ENCODE assay signal across 15 cellular contexts in genomic region chr12:100567945-100568344, GRCh38. TPM values are rescaled to one million over a fixed set of nuclear protein-coding genes. Genes with fewer than 3 reads are reported as not detected.
DNase-seq lines count a peak whose midpoint lies in the region; ATAC-seq and FAIRE-seq lines count a peak whose summit lies in the region.
"Had no signal": no experiment of that assay in that cellular context is flagged by ENCODE, and none has a peak within 500 bp of the region (broad histone marks: within the 10 kb centered on the region; RNA-seq: fewer than 3 reads in every experiment).

No MANE protein-coding gene starts in this region.

- H3K4ac ChIP-seq in mesenchymal stem cell (ENCODE audit: low read depth in 1 of 2, low read length in 2 of 2): no peak overlapping the region

- no peak overlapping the region for H3K27ac ChIP-seq in mesenchymal stem cell (ENCODE audit: low read length, poor library complexity, severe bottlenecking)
- H3K27ac ChIP-seq: cardiac muscle cell, parathyroid adenoma had no signal

- H3K36me3 ChIP-seq in mesenchymal stem cell (ENCODE audit: control insufficient read depth in 1 of 2, insufficient read depth in 2 of 2, low read depth in 1 of 2, low read length in 2 of 2): no peaks in the 10 kb centered on the region
- H3K36me3 ChIP-seq: cardiac muscle cell had no signal

- FAIRE-seq in frontal cortex (lab: Jason Lieb, UNC): no peak

- H3K4me2 ChIP-seq in mesenchymal stem cell (ENCODE audit: low read length, poor library complexity, severe bottlenecking): peak overlapping the region; percentile 22

- DNase-seq in NOMO-1 treated with DMSO at 0.1 percent for 48 hours (lab: John Stamatoyannopoulos, UW; ENCODE audit: unreplicated experiment) (peak; percentile 44), NOMO-1 treated with dmso at 0.1 percent for 144 hours (lab: John Stamatoyannopoulos, UW; ENCODE audit: unreplicated experiment) (no peak), mesenchymal stem cell (no peak), ACHN (no peak), NCI-H526 treated with DMSO at 0.1 percent for 48 hours (lab: John Stamatoyannopoulos, UW) (no peak), frontal cortex (ENCODE audit: low spot score in 2 of 2) (no peak)
- DNase-seq: 8988T; activated CD8-positive, alpha-beta memory T cell treated with anti-CD3 and anti-CD28 coated beads, Interleukin-2, amount 10 ng/mL, durations not matched to agents 7 days and 5 days; activated naive CD4-positive, alpha-beta T cell treated with anti-CD3 and anti-CD28 coated beads, Interleukin-2, amount 50 U/mL, for 16 hours; CD8-positive, alpha-beta memory T cell; endodermal cell had no signal

- no peak overlapping the region for H2BK120ac ChIP-seq in mesenchymal stem cell (ENCODE audit: low read depth, low read length)

- H3K4me1 ChIP-seq in mesenchymal stem cell (ENCODE audit: control insufficient read depth, insufficient read depth, low read depth, low read length): no peaks in the 10 kb centered on the region
- H3K4me1 ChIP-seq: parathyroid adenoma had no signal

- H2AFZ ChIP-seq in mesenchymal stem cell (ENCODE audit: low read depth, low read length): no peak overlapping the region
- H2AFZ ChIP-seq: parathyroid adenoma had no signal

- in situ Hi-C loops in ACHN (cut with HindIII; ENCODE audit: low pct_ligation_motif_present, low pct_unique_long_range_greater_than_20kb, low sequenced_read_pairs): no loop called here

- ATAC-seq in GM21786 (IDR thresholded peaks at IDR 0.05; ENCODE audit: unreplicated experiment): peak; percentile 30
- peak; percentile 9 for ATAC-seq in HG03108 (IDR thresholded peaks at IDR 0.05; ENCODE audit: unreplicated experiment)
- ATAC-seq: activated CD8-positive, alpha-beta memory T cell treated with anti-CD3 and anti-CD28 coated beads, Interleukin-2, amount 10 ng/mL, durations not matched to agents 7 days and 5 days had no signal

- no peak overlapping the region for H3K14ac ChIP-seq in mesenchymal stem cell (ENCODE audit: low read length in 2 of 2)

- no peaks in the 10 kb centered on the region for H3K9me3 ChIP-seq in mesenchymal stem cell (ENCODE audit: control insufficient read depth, low read length)

- no peaks in the 10 kb centered on the region for H3K79me1 ChIP-seq in mesenchymal stem cell (replicated peaks; ENCODE audit: low read length, poor library complexity, severe bottlenecking)

- H3K27me3 ChIP-seq in mesenchymal stem cell (ENCODE audit: control insufficient read depth in 1 of 2, insufficient read depth in 1 of 2, low read length in 2 of 2): peaks cover 0 to 24% of the 10 kb centered on the region in 2 experiments

- H2BK12ac ChIP-seq in mesenchymal stem cell (ENCODE audit: low read length in 2 of 2): no peak overlapping the region

- no peak overlapping the region for H3K18ac ChIP-seq in mesenchymal stem cell (ENCODE audit: low read depth in 1 of 2, low read length in 2 of 2)

- H2AK5ac ChIP-seq in mesenchymal stem cell (ENCODE audit: low read length, severe bottlenecking): no peak overlapping the region

- no peak overlapping the region for H3K4me3 ChIP-seq in mesenchymal stem cell (ENCODE audit: insufficient read depth in 1 of 2, low read depth in 1 of 2, low read length in 2 of 2)
- H3K4me3 ChIP-seq: cardiac muscle cell had no signal

- no peak overlapping the region for H2BK15ac ChIP-seq in mesenchymal stem cell (ENCODE audit: low read depth, poor library complexity, severe bottlenecking)

- no peak overlapping the region for H3K9ac ChIP-seq in mesenchymal stem cell (ENCODE audit: low read length)
- H3K9ac ChIP-seq: parathyroid adenoma had no signal

- H4K8ac ChIP-seq in mesenchymal stem cell (ENCODE audit: low read length): no peak overlapping the region

- H2BK5ac ChIP-seq in mesenchymal stem cell (ENCODE audit: low read depth, low read length, poor library complexity, severe bottlenecking): no peak overlapping the region

- peak overlapping the region in 1 of 2 experiments; percentile 71 for H3K23ac ChIP-seq in mesenchymal stem cell (ENCODE audit: low read length in 2 of 2)

- H4K91ac ChIP-seq in mesenchymal stem cell (ENCODE audit: low read length): no peak overlapping the region

RNA-seq across cellular contexts. Expression of gene GAS2L3, which starts 5.5 kb away (rescaled TPM):
- polyA plus RNA-seq in mesenchymal stem cell (2013, experiment 1 of 2): 11.0 TPM
- 10.1 TPM for polyA plus RNA-seq in mesenchymal stem cell (2013, experiment 2 of 2)
- 66.0 TPM for total RNA-seq in frontal cortex
- polyA plus RNA-seq: CD8-positive, alpha-beta memory T cell had no signal
